In genomic region chr16:66970775-66971725, GRCh38 we compare ENCODE assay signal across 9 cellular contexts. TPM values are rescaled to one million over a fixed set of nuclear protein-coding genes. Genes with fewer than 3 reads are reported as not detected.
A peak's percentile ranks its signal among the peaks of the same experiment; 100 is the strongest.
DNase-seq lines count a peak whose midpoint lies in the region; ATAC-seq and TF ChIP-seq lines count a peak whose summit lies in the region.
"Had no signal": no experiment of that assay in that cellular context is flagged by ENCODE, and none has a peak within 500 bp of the region (broad histone marks: within the 10 kb centered on the region; RNA-seq: fewer than 3 reads in every experiment).

No MANE protein-coding gene starts in this region.

- no peaks in the 10 kb centered on the region for H4K20me1 ChIP-seq in HCT116 (ENCODE audit: insufficient read depth)

- POLR2A ChIA-PET in HCT116 (lab: Charles Lee) = no interaction called here

- no TSS peak for BruUV-seq in HCT116 (replicated peaks; lab: Mats Ljungman, UMichigan)

- intact Hi-C loops in HCT116 (cut with micrococcal nuclease) = no loop called here

- TF ChIP-seq CTCF in HCT116 (IDR thresholded peaks at IDR 0.05 in 2 of 3, conservative IDR thresholded peaks at IDR 0.05 in 1 of 3; ENCODE audit: borderline replicate concordance in 1 of 3, insufficient read depth in 1 of 3, low read depth in 2 of 3, low read length in 2 of 3) = no peak
- no peak for TF ChIP-seq CTCF in RWPE2 (IDR thresholded peaks at IDR 0.05; ENCODE audit: poor library complexity, severe bottlenecking)

- H3K9me3 ChIP-seq in HCT116 (ENCODE audit: control insufficient read depth in 1 of 2, insufficient read depth in 1 of 2, low read depth in 1 of 2, low read length in 2 of 2) = no peaks in the 10 kb centered on the region
- H3K9me3 ChIP-seq in RWPE2 (ENCODE audit: severe bottlenecking) = no peaks in the 10 kb centered on the region

- H3K4me2 ChIP-seq in HCT116 (ENCODE audit: low read length) = peak overlapping the region; percentile 80
- H3K4me2 ChIP-seq: hepatocyte had no signal

- TF ChIP-seq POLR2A in HCT116 (IDR thresholded peaks at IDR 0.05; ENCODE audit: borderline replicate concordance, extremely low read depth, insufficient read depth, insufficient read length) (no peak), erythroblast (IDR thresholded peaks at IDR 0.05; ENCODE audit: low read length) (no peak)

- H3K27ac ChIP-seq in HCT116 (ENCODE audit: low read depth, low read length) = peak overlapping the region; percentile 6; the same call in 1 of the 2 replicates
- H3K27ac ChIP-seq in RWPE2 (ENCODE audit: poor library complexity, severe bottlenecking) = peak overlapping the region; percentile 69
- H3K27ac ChIP-seq: hepatocyte had no signal

- peak; percentile 68 for ATAC-seq in HCT116
- peak; percentile 78 for ATAC-seq in RWPE2 (ENCODE audit: low read depth)
- ATAC-seq in GM19351 (IDR thresholded peaks at IDR 0.05; ENCODE audit: unreplicated experiment) = no peak
- ATAC-seq: stimulated activated naive B cell treated with anti-CD40 and anti-IgM and Interleukin-4, amounts not matched to agents 10 μg/mL and 1 μg/mL and 100 μg/mL, for 72 hours had no signal

- no peak overlapping the region for H2AFZ ChIP-seq in HCT116 (ENCODE audit: low read depth, low read length, poor library complexity, severe bottlenecking)
- H2AFZ ChIP-seq: hepatocyte had no signal

- no peaks in the 10 kb centered on the region for H3K79me2 ChIP-seq in HCT116 (ENCODE audit: insufficient read depth, low read length)
- H3K79me2 ChIP-seq: hepatocyte had no signal

- H3K9me2 ChIP-seq in HCT116 (ENCODE audit: insufficient read depth) = no peaks in the 10 kb centered on the region

- H3K9ac ChIP-seq in HCT116 (ENCODE audit: low read length) = peak overlapping the region; percentile 37

- H3K4me1 ChIP-seq in HCT116 (ENCODE audit: control insufficient read depth in 1 of 2, insufficient read depth in 2 of 2, low read length in 2 of 2) (peaks cover 40 to 55% of the 10 kb centered on the region in 2 experiments), RWPE2 (ENCODE audit: insufficient read depth, poor library complexity, severe bottlenecking) (peaks cover 16% of the 10 kb centered on the region)

- CTCF ChIA-PET in HCT116 (lab: Charles Lee) = interaction anchor here (1.4 to 2.5 kb wide), 3 partner anchors 10 to 214 kb away, joined by 3 to 13 read pairs (median 3); partner anchors contain the start of gene CES3

- TF ChIP-seq RAD21 in HCT116 (IDR thresholded peaks at IDR 0.05; ENCODE audit: low read depth) = no peak

- RAD21 ChIA-PET in HCT116 (lab: Charles Lee; ENCODE audit: low non-redundant PET in 1 of 2, low total read pairs in 2 of 2, uncharacterized antibody in 2 of 2, unreplicated experiment in 2 of 2) = interaction anchor here in 1 of 2 experiments (0.9 kb wide), 1 partner anchor 17 kb away, joined by 3 read pairs; no protein-coding TSS in a partner anchor

- H3K27me3 ChIP-seq in HCT116 (ENCODE audit: insufficient read depth, low read length) = no peaks in the 10 kb centered on the region
- H3K27me3 ChIP-seq in RWPE2 (ENCODE audit: insufficient read depth, poor library complexity, severe bottlenecking) = no peaks in the 10 kb centered on the region
- H3K27me3 ChIP-seq: hepatocyte had no signal

- H3K36me3 ChIP-seq in HCT116 (ENCODE audit: control insufficient read depth in 1 of 2, insufficient read depth in 2 of 2, low read length in 2 of 2) (no peaks in the 10 kb centered on the region), RWPE2 (ENCODE audit: low read depth) (no peaks in the 10 kb centered on the region)

- H3K4me3 ChIP-seq in HCT116 (replicated peaks in 1 of 2; ENCODE audit: low read depth in 1 of 2, low read length in 2 of 2) (peak overlapping the region in 1 of 2 experiments; percentile 31; a peak in 1 of 4 replicates), RWPE2 (ENCODE audit: severe bottlenecking) (no peak overlapping the region)
- H3K4me3 ChIP-seq: hepatocyte had no signal

- DNase-seq in HCT116 (ENCODE audit: low read depth, low spot score) = no peak
- no peak for DNase-seq in RWPE2 (ENCODE audit: low spot score)
- peak; percentile 91 for DNase-seq in kidney tubule cell (ENCODE audit: low spot score)
- DNase-seq in erythroblast (lab: John Stamatoyannopoulos, UW) = no peak
- DNase-seq: effector memory CD4-positive, alpha-beta T cell; NCI-H2107; stimulated activated naive B cell treated with anti-CD40 and anti-IgM and Interleukin-4, amounts not matched to agents 10 μg/mL and 1 μg/mL and 100 μg/mL, for 72 hours had no signal

TF ChIP-seq in HCT116, 20 proteins besides CTCF, POLR2A, EP300 and RAD21:
- TF ChIP-seq REST (IDR thresholded peaks at IDR 0.05; ENCODE audit: low read depth) (no peak), EZH2phosphoT487 (IDR thresholded peaks at IDR 0.05; ENCODE audit: borderline replicate concordance) (no peak), FOSL1 (IDR thresholded peaks at IDR 0.05; ENCODE audit: low read depth) (peak; percentile 40; the same call in 1 of the 2 replicates), CBX3 (IDR thresholded peaks at IDR 0.05; ENCODE audit: low read depth) (no peak)

RNA-seq across cellular contexts. Expression of gene CES3, which starts 10.0 kb away (rescaled TPM):
- total RNA-seq in HCT116 (2021; ENCODE audit: unreplicated experiment) = 10.8 TPM
- 4.9 and 5.8 TPM in 2 replicates for polyA plus RNA-seq in HCT116 (2012)

RNA-seq across cellular contexts. Expression of gene CES4A, which starts 17.3 kb away (rescaled TPM):
- total RNA-seq in HCT116 (2021; ENCODE audit: unreplicated experiment) = not detected
- polyA plus RNA-seq in HCT116 (2012) = 0.09 and 0.14 TPM in 2 replicates

RNA-seq across cellular contexts. Expression of gene CES2, which starts 35.7 kb away (rescaled TPM):
- total RNA-seq in HCT116 (2021; ENCODE audit: unreplicated experiment) = 35.4 TPM
- 17.9 and 19.7 TPM in 2 replicates for polyA plus RNA-seq in HCT116 (2012)

RNA-seq across cellular contexts. Expression of gene CIAO2B, which starts 36.8 kb away (rescaled TPM):
- 113 TPM for total RNA-seq in HCT116 (2021; ENCODE audit: unreplicated experiment)
- polyA plus RNA-seq in HCT116 (2012) = 330 and 345 TPM in 2 replicates

RNA-seq across cellular contexts. Expression of gene RRAD, which starts 45.7 kb away (rescaled TPM):
- total RNA-seq in HCT116 (2021; ENCODE audit: unreplicated experiment) = 2.2 TPM
- 2.1 and 2.4 TPM in 2 replicates for polyA plus RNA-seq in HCT116 (2012)
